Comparison of ENCODE assay signal across 8 cellular contexts in the genomic region with DNA sequence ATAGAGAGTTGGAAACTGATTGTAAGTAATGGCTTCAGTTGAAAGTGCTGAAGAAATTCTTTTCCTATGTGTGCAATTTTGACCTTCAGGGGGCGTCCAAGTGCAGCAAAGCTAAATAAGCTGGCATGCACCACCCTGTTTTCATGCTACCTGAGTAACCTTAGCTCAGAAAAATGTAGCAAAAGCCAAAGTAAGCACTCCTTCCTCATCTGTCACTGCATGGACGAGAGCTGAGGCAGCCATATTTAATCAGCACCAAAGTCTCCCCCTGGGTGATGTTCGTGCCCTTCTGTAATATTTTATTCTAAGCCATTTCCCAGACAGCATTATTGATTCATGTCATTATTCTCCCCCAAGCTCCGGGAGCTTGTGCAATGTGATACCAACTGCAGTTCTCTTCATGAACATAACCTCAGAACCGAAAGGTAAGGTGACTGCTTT.
DNase-seq lines count a peak whose midpoint lies in the region; ATAC-seq, FAIRE-seq and TF ChIP-seq lines count a peak whose summit lies in the region.

No MANE protein-coding gene starts in this region.

- TF ChIP-seq RAD21 in A549 (conservative IDR thresholded peaks at IDR 0.05 in 1 of 2, IDR thresholded peaks at IDR 0.05 in 1 of 2): peak; percentile 56 to 66

- no peak overlapping the region for H3K27ac ChIP-seq in A549

- DNase-seq in A549 (ENCODE audit: low read depth in 1 of 2, low spot score in 1 of 2) (peak; percentile 8 to 46), NCI-H2081 (lab: John Stamatoyannopoulos, UW) (peak; percentile 82 to 84), iPS DF 19.7 (ENCODE audit: low read depth, low spot score) (peak; percentile 23), AG08395 (ENCODE audit: low spot score) (no peak)
- peak; percentile 23 for DNase-seq in activated CD4-positive, alpha-beta memory T cell treated with anti-CD3 and anti-CD28 coated beads, Interleukin-2, amount 10 ng/mL, durations not matched to agents 7 days and 5 days
- no peak for DNase-seq in stimulated activated CD4-positive, alpha-beta T cell treated with anti-CD3 and anti-CD28 coated beads, Interleukin-4, amount 100 ng/mL, for 24 hours

- no peak overlapping the region for H3K27ac Mint-ChIP-seq in activated CD4-positive, alpha-beta memory T cell treated with anti-CD3 and anti-CD28 coated beads, Interleukin-2, amount 10 ng/mL, durations not matched to agents 7 days and 5 days

- no peak overlapping the region for H3K4me3 ChIP-seq in A549
- no peak overlapping the region for H3K4me3 ChIP-seq in GM12875 (ENCODE audit: low read depth, low read length)

- no peaks in the 10 kb centered on the region for H3K36me3 Mint-ChIP-seq in activated CD4-positive, alpha-beta memory T cell treated with anti-CD3 and anti-CD28 coated beads, Interleukin-2, amount 10 ng/mL, durations not matched to agents 7 days and 5 days (ENCODE audit: low read depth)

- TF ChIP-seq POLR2A in A549 (IDR thresholded peaks at IDR 0.05; ENCODE audit: low read length): no peak

- H3K27me3 Mint-ChIP-seq in activated CD4-positive, alpha-beta memory T cell treated with anti-CD3 and anti-CD28 coated beads, Interleukin-2, amount 10 ng/mL, durations not matched to agents 7 days and 5 days: peaks cover 14% of the 10 kb centered on the region

- H3K9me3 ChIP-seq in A549: no peaks in the 10 kb centered on the region

- no peaks in the 10 kb centered on the region for H3K4me1 Mint-ChIP-seq in activated CD4-positive, alpha-beta memory T cell treated with anti-CD3 and anti-CD28 coated beads, Interleukin-2, amount 10 ng/mL, durations not matched to agents 7 days and 5 days

- H3K4me3 Mint-ChIP-seq in activated CD4-positive, alpha-beta memory T cell treated with anti-CD3 and anti-CD28 coated beads, Interleukin-2, amount 10 ng/mL, durations not matched to agents 7 days and 5 days: no peak overlapping the region

- TF ChIP-seq CTCF in A549 (IDR thresholded peaks at IDR 0.05) (peak; percentile 46), GM12875 (IDR thresholded peaks at IDR 0.05; ENCODE audit: borderline replicate concordance, insufficient read depth, low read depth, low read length) (peak; percentile 50; the same call in 1 of the 2 replicates)

- ATAC-seq in A549 (peak in 1 of 2 experiments; percentile 60; a peak in 2 of 6 replicates), HG02763 (IDR thresholded peaks at IDR 0.05; ENCODE audit: unreplicated experiment) (no peak)

- H3K4me1 ChIP-seq in A549: no peaks in the 10 kb centered on the region

- FAIRE-seq in A549 (lab: Jason Lieb, UNC): no peak

- no peak for TF ChIP-seq EP300 in A549 (IDR thresholded peaks at IDR 0.05)

- CTCF ChIA-PET in A549 (lab: Yijun Ruan, JAX): interaction anchor here (0.9 kb wide), 1 partner anchor 107 kb away, joined by 4 read pairs; no protein-coding TSS in a partner anchor
- CTCF ChIA-PET in activated CD4-positive, alpha-beta memory T cell treated with anti-CD3 and anti-CD28 coated beads, Interleukin-2, amount 10 ng/mL, durations not matched to agents 7 days and 5 days (lab: Charles Lee): interaction anchor here (0.7 to 1.2 kb wide), 2 partner anchors 24 to 27 kb away, joined by 3 to 6 read pairs; no protein-coding TSS in a partner anchor

- H3K4me2 ChIP-seq in A549: peak overlapping the region; percentile 39; the same call in 2 of the 3 replicates

- POLR2A ChIA-PET in A549 (lab: Yijun Ruan, JAX): no interaction called here
- POLR2A ChIA-PET in activated CD4-positive, alpha-beta memory T cell treated with anti-CD3 and anti-CD28 coated beads, Interleukin-2, amount 10 ng/mL, durations not matched to agents 7 days and 5 days (lab: Charles Lee): no interaction called here

- WGBS in A549 (ENCODE audit: missing lambda C conversion rate): 41% methylated on average over 5 of the region's 5 CpGs

- no peaks in the 10 kb centered on the region for H3K9me3 Mint-ChIP-seq in activated CD4-positive, alpha-beta memory T cell treated with anti-CD3 and anti-CD28 coated beads, Interleukin-2, amount 10 ng/mL, durations not matched to agents 7 days and 5 days

TF ChIP-seq in A549, 52 proteins besides CTCF, POLR2A, EP300 and RAD21:
- TF ChIP-seq ELK1 (IDR thresholded peaks at IDR 0.05; ENCODE audit: low read depth, low read length) (no peak), SMC3 (IDR thresholded peaks at IDR 0.05) (0 out of 3 replicates have a peak, but pooled peaks have one; percentile 35)

Comparison
In these comparisons a context has a peak if more than half of its experiments do, and no peak if none do; other contexts are left out.
1. DNase-seq: peak in A549 (2 of 2), NCI-H2081 (2 of 2), activated CD4-positive, alpha-beta memory T cell treated with anti-CD3 and anti-CD28 coated beads, Interleukin-2, amount 10 ng/mL, durations not matched to agents 7 days and 5 days (single experiment) and iPS DF 19.7 (single experiment); none in AG08395 (single experiment) and stimulated activated CD4-positive, alpha-beta T cell treated with anti-CD3 and anti-CD28 coated beads, Interleukin-4, amount 100 ng/mL, for 24 hours (single experiment).